In the genomic region with DNA sequence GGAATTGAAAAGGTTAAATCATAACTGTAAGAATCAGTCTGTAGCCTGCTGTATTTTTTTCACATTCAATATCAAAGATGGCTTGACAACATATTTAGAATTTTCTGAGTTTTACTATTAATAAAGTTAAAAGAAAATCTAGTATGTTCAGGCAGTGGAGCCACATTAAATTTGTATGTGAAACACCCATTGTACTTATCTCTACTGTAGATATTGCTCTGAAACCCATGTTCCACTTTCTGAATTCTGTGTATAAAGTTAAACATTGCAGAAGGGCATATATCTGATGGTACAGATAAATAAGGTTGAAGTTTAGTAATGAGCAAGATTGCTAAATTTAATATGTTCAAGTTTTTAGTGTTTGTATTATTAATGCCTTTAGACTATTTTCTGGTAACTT, we compare ENCODE assay signal across 31 cellular contexts.
"Had no signal": no experiment of that assay in that cellular context is flagged by ENCODE, and none has a peak within 500 bp of the region (broad histone marks: within the 10 kb centered on the region; RNA-seq: fewer than 3 reads in every experiment).

No MANE protein-coding gene starts in this region.

- H3K9me3 ChIP-seq: SJCRH30 had no signal

- H3K27me3 ChIP-seq: SJCRH30 had no signal

- H3K36me3 Mint-ChIP-seq: activated CD4-positive, alpha-beta memory T cell treated with anti-CD3 and anti-CD28 coated beads for 36 hours; activated naive CD4-positive, alpha-beta T cell treated with anti-CD3 and anti-CD28 coated beads, Interleukin-2, amount 10 ng/mL, durations not matched to agents 7 days and 5 days; activated naive CD8-positive, alpha-beta T cell; brain; WTC11 had no signal

- H3K4me3 Mint-ChIP-seq: activated CD4-positive, alpha-beta memory T cell treated with anti-CD3 and anti-CD28 coated beads for 36 hours; activated CD4-positive, alpha-beta T cell treated with anti-CD3 and anti-CD28 coated beads for 36 hours; activated naive CD4-positive, alpha-beta T cell treated with anti-CD3 and anti-CD28 coated beads, Interleukin-2, amount 10 ng/mL, durations not matched to agents 7 days and 5 days; activated naive CD8-positive, alpha-beta T cell; activated naive CD8-positive, alpha-beta T cell treated with anti-CD3 and anti-CD28 coated beads, Interleukin-2, amount 50 U/mL, for 24 hours; brain; WTC11 had no signal

- H3K27ac ChIP-seq: SJCRH30, SK-N-MC had no signal

- H3K27me3 Mint-ChIP-seq: activated CD4-positive, alpha-beta memory T cell treated with anti-CD3 and anti-CD28 coated beads for 36 hours; activated CD4-positive, alpha-beta T cell treated with anti-CD3 and anti-CD28 coated beads for 36 hours; activated naive CD4-positive, alpha-beta T cell treated with anti-CD3 and anti-CD28 coated beads, Interleukin-2, amount 10 ng/mL, durations not matched to agents 7 days and 5 days; activated naive CD8-positive, alpha-beta T cell; activated naive CD8-positive, alpha-beta T cell treated with anti-CD3 and anti-CD28 coated beads, Interleukin-2, amount 50 U/mL, for 24 hours; brain had no signal

- H3K27ac Mint-ChIP-seq: activated CD4-positive, alpha-beta memory T cell treated with anti-CD3 and anti-CD28 coated beads for 36 hours; activated CD4-positive, alpha-beta T cell treated with anti-CD3 and anti-CD28 coated beads for 36 hours; activated naive CD4-positive, alpha-beta T cell treated with anti-CD3 and anti-CD28 coated beads, Interleukin-2, amount 10 ng/mL, durations not matched to agents 7 days and 5 days; activated naive CD8-positive, alpha-beta T cell; activated naive CD8-positive, alpha-beta T cell treated with anti-CD3 and anti-CD28 coated beads, Interleukin-2, amount 50 U/mL, for 24 hours; brain; WTC11 had no signal

- ATAC-seq: activated CD4-positive, alpha-beta T cell treated with anti-CD3 and anti-CD28 coated beads for 36 hours; activated CD4-positive, CD25-positive, alpha-beta regulatory T cell treated with anti-CD3 and anti-CD28 coated beads, Interleukin-2, amount 50 U/mL, for 24 hours; activated naive CD8-positive, alpha-beta T cell treated with anti-CD3 and anti-CD28 coated beads, Interleukin-2, amount 50 U/mL, for 24 hours; K562; Panc1; WTC11 had no signal

- DNase-seq: activated CD4-positive, alpha-beta memory T cell treated with anti-CD3 and anti-CD28 coated beads for 36 hours; activated CD4-positive, alpha-beta T cell treated with anti-CD3 and anti-CD28 coated beads for 36 hours; activated CD4-positive, alpha-beta T cell treated with anti-CD3 and anti-CD28 coated beads, Interleukin-2, amount 50 U/mL, for 1 hour; activated CD8-positive, alpha-beta memory T cell treated with anti-CD3 and anti-CD28 coated beads, Interleukin-2, amount 50 U/mL, for 4 hours; activated effector memory CD4-positive, alpha-beta T cell treated with Interleukin-2 at 50 U/mL for 16 hours; activated naive CD4-positive, alpha-beta T cell treated with anti-CD3 and anti-CD28 coated beads, Interleukin-2, amount 10 ng/mL, durations not matched to agents 7 days and 5 days; activated naive CD8-positive, alpha-beta T cell treated with anti-CD3 and anti-CD28 coated beads, Interleukin-2, amount 50 U/mL, for 24 hours; activated T-cell treated with anti-CD3 and anti-CD28 coated beads, Interleukin-2, amount 50 U/mL, for 48 hours; anterior cingulate cortex; caudate nucleus; NCI-H1092 treated with DMSO at 0.1 percent for 48 hours; NCI-H1417; NCI-H146; NCI-H187; NCI-H2029 treated with DMSO at 0.1 percent for 48 hours; NCI-H2107; NCI-H2171; NCI-H510A; NCI-H526; NCI-H748 treated with DMSO at 0.1 percent for 48 hours; NK-92 treated with Interleukin-12 subunit alpha and Interleukin-12 subunit beta, amount 100 ng/mL, for 24 hours; SHP77; SJCRH30; T1000 had no signal

- H3K4me3 ChIP-seq: K562, SJCRH30, SK-N-MC had no signal

- H3K36me3 ChIP-seq: SJCRH30 had no signal

- H3K9me3 Mint-ChIP-seq: activated CD4-positive, alpha-beta memory T cell treated with anti-CD3 and anti-CD28 coated beads for 36 hours; activated naive CD4-positive, alpha-beta T cell treated with anti-CD3 and anti-CD28 coated beads, Interleukin-2, amount 10 ng/mL, durations not matched to agents 7 days and 5 days; activated naive CD8-positive, alpha-beta T cell treated with anti-CD3 and anti-CD28 coated beads, Interleukin-2, amount 50 U/mL, for 24 hours; brain; WTC11 had no signal

- H3K4me1 Mint-ChIP-seq: activated CD4-positive, alpha-beta T cell treated with anti-CD3 and anti-CD28 coated beads for 36 hours; activated naive CD4-positive, alpha-beta T cell treated with anti-CD3 and anti-CD28 coated beads, Interleukin-2, amount 10 ng/mL, durations not matched to agents 7 days and 5 days; activated naive CD8-positive, alpha-beta T cell treated with anti-CD3 and anti-CD28 coated beads, Interleukin-2, amount 50 U/mL, for 24 hours; brain; WTC11 had no signal

- H3K4me1 ChIP-seq: SJCRH30 had no signal
